Comparison of ENCODE assay signal across 8 cellular contexts in the genomic region with DNA sequence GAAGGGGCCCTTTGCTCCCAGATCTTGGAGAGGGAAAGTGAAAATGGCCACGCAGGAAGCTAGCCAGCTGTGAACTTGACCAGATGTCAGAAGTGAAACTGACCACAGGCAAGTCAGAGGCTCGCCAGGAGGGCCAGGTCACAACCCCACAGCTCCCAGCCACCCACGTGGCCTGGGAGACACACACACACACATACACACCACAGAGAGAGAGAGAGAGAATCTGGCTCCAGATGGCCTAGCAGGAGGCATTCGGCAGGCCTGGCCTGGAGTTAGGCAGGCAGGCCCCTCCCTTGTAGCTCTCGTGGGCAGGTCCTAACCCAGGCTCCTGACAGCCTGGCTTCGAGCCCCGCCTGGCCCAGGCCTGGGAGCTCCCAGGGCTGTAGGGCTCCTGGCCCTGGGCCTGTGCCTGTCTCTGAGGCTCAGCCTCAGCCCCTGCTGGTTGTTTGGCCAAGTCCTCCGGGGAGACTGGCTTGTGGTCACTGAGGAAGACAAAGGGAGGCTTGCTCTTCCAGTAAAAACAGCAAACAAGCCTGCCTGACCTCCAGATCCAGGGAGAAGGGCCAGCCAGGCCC. TPM values are rescaled to one million over a fixed set of nuclear protein-coding genes. Genes with fewer than 3 reads are reported as not detected.
A peak's percentile ranks its signal among the peaks of the same experiment; 100 is the strongest.
DNase-seq lines count a peak whose midpoint lies in the region; ATAC-seq, FAIRE-seq and TF ChIP-seq lines count a peak whose summit lies in the region.

No MANE protein-coding gene starts in this region.

- no peaks in the 10 kb centered on the region for H3K9me3 ChIP-seq in osteoblast (ENCODE audit: low read depth, low read length)

- peak overlapping the region; percentile 9; the same call in 1 of the 2 replicates for H3K27ac ChIP-seq in HL-60 (replicated peaks)
- H3K27ac ChIP-seq in osteoblast (ENCODE audit: low read depth, low read length), result peak overlapping the region; percentile 75

- H3K4me1 Mint-ChIP-seq in effector memory CD8-positive, alpha-beta T cell (ENCODE audit: low read depth in 2 of 2), result no peaks in the 10 kb centered on the region

- H3K4me3 ChIP-seq in HL-60 (replicated peaks; ENCODE audit: insufficient read depth, low read length), result no peak overlapping the region
- peak overlapping the region; percentile 5 for H3K4me3 ChIP-seq in osteoblast (ENCODE audit: insufficient read depth, low read length)

- H3K4me3 Mint-ChIP-seq in effector memory CD8-positive, alpha-beta T cell, result no peak overlapping the region

- H3K27me3 ChIP-seq in HL-60 (ENCODE audit: insufficient read depth, poor library complexity, severe bottlenecking), result peaks cover 6% of the 10 kb centered on the region
- peaks cover 13% of the 10 kb centered on the region for H3K27me3 ChIP-seq in osteoblast (ENCODE audit: insufficient read depth, low read length)

- H3K4me1 ChIP-seq in osteoblast (ENCODE audit: insufficient read depth, low read length), result peaks cover 24% of the 10 kb centered on the region

- H3K4me2 ChIP-seq in osteoblast (ENCODE audit: insufficient read depth, low read length), result peak overlapping the region; percentile 71

- no peaks in the 10 kb centered on the region for H3K36me3 Mint-ChIP-seq in effector memory CD8-positive, alpha-beta T cell (ENCODE audit: insufficient read depth)

- no peak for FAIRE-seq in frontal cortex (lab: Jason Lieb, UNC)

- TF ChIP-seq CTCF in HL-60 (IDR thresholded peaks at IDR 0.05; ENCODE audit: insufficient read depth, low read length) (no peak), osteoblast (IDR thresholded peaks at IDR 0.05; ENCODE audit: extremely low read depth, low read depth, low read length) (no peak)

- no peaks in the 10 kb centered on the region for H4K20me1 ChIP-seq in osteoblast (ENCODE audit: insufficient read depth, low read length)

- H3K79me2 ChIP-seq in osteoblast (ENCODE audit: insufficient read depth, low read length), result no peaks in the 10 kb centered on the region

- H3K36me3 ChIP-seq in osteoblast (ENCODE audit: insufficient read depth, low read length), result no peaks in the 10 kb centered on the region

- peaks cover 29 to 38% of the 10 kb centered on the region in 2 donors for H3K27me3 Mint-ChIP-seq in effector memory CD8-positive, alpha-beta T cell

- peak; percentile 56 for ATAC-seq in GM19468 (IDR thresholded peaks at IDR 0.05; ENCODE audit: extremely low read depth, unreplicated experiment)
- ATAC-seq in effector memory CD8-positive, alpha-beta T cell (replicated peaks), result no peak

- H2AFZ ChIP-seq in osteoblast (ENCODE audit: low read length), result peak overlapping the region; percentile 43

- H3K9me3 Mint-ChIP-seq in effector memory CD8-positive, alpha-beta T cell, result no peaks in the 10 kb centered on the region

- H3K27ac Mint-ChIP-seq in effector memory CD8-positive, alpha-beta T cell, result peak overlapping the region in 1 of 2 donors; percentile 42

- DNase-seq in CD1c-positive myeloid dendritic cell (ENCODE audit: extremely low spot score), result peak; percentile 79
- peak; percentile 26 to 27 for DNase-seq in HL-60 (ENCODE audit: low read depth in 1 of 2, low spot score in 1 of 2)
- DNase-seq in UCSD-AML1 (lab: John Stamatoyannopoulos, UW; ENCODE audit: unreplicated experiment), result peak; percentile 38
- DNase-seq in frontal cortex (ENCODE audit: low spot score in 2 of 2), result peak; percentile 77 to 78
- DNase-seq in osteoblast (ENCODE audit: insufficient read length, low spot score, missing footprints), result peak; percentile 99
- DNase-seq in effector memory CD8-positive, alpha-beta T cell, result no peak
- no peak for DNase-seq in activated CD8-positive, alpha-beta memory T cell treated with anti-CD3 and anti-CD28 coated beads, Interleukin-2, amount 50 U/mL, for 4 hours

RNA-seq across cellular contexts. Expression of a gene that starts 20.2 kb away (rescaled TPM):
- total RNA-seq in frontal cortex (3.3 TPM), osteoblast (under 0.01 and 0.29 TPM in 2 replicates)

Comparison
In these comparisons a context has a peak if more than half of its experiments do, and no peak if none do; other contexts are left out.
1. DNase-seq: peak in CD1c-positive myeloid dendritic cell (single experiment), HL-60 (2 of 2), UCSD-AML1 (single experiment), frontal cortex (2 of 2) and osteoblast (single experiment); none in effector memory CD8-positive, alpha-beta T cell (0 of 3) and activated CD8-positive, alpha-beta memory T cell treated with anti-CD3 and anti-CD28 coated beads, Interleukin-2, amount 50 U/mL, for 4 hours (single experiment).